Comparison of ENCODE assay signal across 7 cellular contexts in the genomic region with DNA sequence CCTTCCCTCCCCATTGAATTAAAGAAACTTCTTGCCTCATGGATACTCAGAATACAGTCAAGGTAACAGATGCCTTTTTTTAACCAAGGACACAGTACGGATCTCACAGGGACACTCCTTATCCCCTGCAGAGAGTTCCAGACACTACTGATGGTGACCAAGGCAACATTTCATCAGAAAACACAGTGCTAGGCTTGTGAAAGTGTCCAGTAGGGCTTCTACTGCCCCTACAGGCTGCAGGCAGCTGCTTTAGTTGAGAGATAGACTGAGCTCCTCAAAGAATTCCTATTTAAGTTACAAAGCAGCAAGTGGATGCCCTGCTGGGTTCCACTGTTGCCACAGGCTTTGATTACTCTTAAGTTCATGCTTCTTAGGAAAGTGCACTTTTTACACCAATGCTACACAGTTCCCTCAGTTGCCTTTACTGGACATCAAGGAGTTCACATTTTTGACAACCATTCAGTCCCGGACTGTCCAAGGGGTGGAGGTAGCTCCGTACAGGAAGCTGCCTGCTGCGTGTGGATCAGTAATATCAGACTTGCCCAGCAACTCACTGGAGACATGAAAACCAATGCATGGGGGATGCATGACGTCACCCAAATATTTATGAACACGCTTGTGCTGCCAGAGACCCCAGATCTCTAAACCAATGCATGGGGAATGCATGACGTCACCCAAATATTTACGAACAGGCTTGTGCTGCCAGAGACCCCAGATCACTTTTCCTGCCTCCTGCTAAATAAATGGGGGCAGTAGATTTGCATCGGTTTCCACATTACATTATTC.
A peak's percentile ranks its signal among the peaks of the same experiment; 100 is the strongest.
DNase-seq lines count a peak whose midpoint lies in the region; ATAC-seq, FAIRE-seq and TF ChIP-seq lines count a peak whose summit lies in the region.
"Not testable (repeated sequence)": the region's sequence is repeated elsewhere in the genome, so short reads cannot be mapped to it uniquely, and the experiment has no call there.

No MANE protein-coding gene starts in this region.

- H3K36me3 ChIP-seq in MG63; mesendoderm (ENCODE audit: control insufficient read depth, insufficient read depth, low read length); aorta (ENCODE audit: control insufficient read depth in 1 of 2, insufficient read depth in 2 of 2, low read length in 1 of 2): not testable (repeated sequence)
- peaks cover 14% of the 10 kb centered on the region; the same call in 1 of the 3 replicates for H3K36me3 ChIP-seq in K562 (ENCODE audit: control insufficient read depth, insufficient read depth, low read length)

- WGBS in K562 (ENCODE audit: insufficient coverage, low coverage, missing lambda C conversion rate) = 30% methylated on average over 8 of the region's 9 CpGs
- WGBS in mesendoderm (ENCODE audit: extremely low coverage, insufficient coverage, low lambda C conversion rate) = no CpG with 5 or more reads among the region's 9 CpGs
- 58 to 63% methylated on average over 9 of the region's 9 CpGs for WGBS in aorta, 2 donors

- H2AK5ac ChIP-seq in mesendoderm (ENCODE audit: low read length) = not testable (repeated sequence)

- intact Hi-C loops in K562 (cut with micrococcal nuclease) = not testable (repeated sequence)
- intact Hi-C loops in aorta (cut with DNase I) = loop anchor here in 1 of 2 donors (10.0 kb wide), 1 partner anchor 755 kb away; no protein-coding TSS in a partner anchor

- in situ Hi-C loops in K562 (cut with MboI) = loop anchor here (5.0 to 25.0 kb wide), 6 partner anchors 558 to 1942 kb away; no protein-coding TSS in a partner anchor

- not testable (repeated sequence) for FAIRE-seq in K562 (lab: Jason Lieb, UNC)

- not testable (repeated sequence) for H3K27ac ChIP-seq in 22Rv1; K562 (ENCODE audit: extremely low read depth, low read depth, low read length); mesendoderm (ENCODE audit: low read depth, low read length); aorta (ENCODE audit: low read depth in 1 of 2, low read length in 2 of 2)

- not testable (repeated sequence) for H2BK15ac ChIP-seq in mesendoderm (replicated peaks; ENCODE audit: low read depth)

- not testable (repeated sequence) for H3K36me3 Mint-ChIP-seq in stimulated activated memory B cell treated with anti-CD40 and anti-IgM and Interleukin-4, amounts not matched to agents 10 μg/mL and 1 μg/mL and 100 μg/mL, for 72 hours

- BruUV-seq in K562 (replicated peaks; lab: Mats Ljungman, UMichigan) = not testable (repeated sequence)

- not testable (repeated sequence) for H3K9me3 Mint-ChIP-seq in stimulated activated memory B cell treated with anti-CD40 and anti-IgM and Interleukin-4, amounts not matched to agents 10 μg/mL and 1 μg/mL and 100 μg/mL, for 72 hours

- not testable (repeated sequence) for H2AFZ ChIP-seq in K562 (ENCODE audit: low read depth, low read length)

- DNase-seq in ELF-1 (ENCODE audit: low read depth, low spot score) (peak; percentile 11), MG63 (peak; percentile 61)
- not testable (repeated sequence) for DNase-seq in K562 (ENCODE audit: extremely low read depth in 1 of 4, low spot score in 3 of 4); mesendoderm; aorta

- H3K79me2 ChIP-seq in K562 (ENCODE audit: control insufficient read depth, insufficient read depth, low read length); mesendoderm (ENCODE audit: control insufficient read depth, insufficient read depth, low read length): not testable (repeated sequence)

- H3K9me3 ChIP-seq in MG63; K562 (replicated peaks; ENCODE audit: control insufficient read depth, insufficient read depth, low read depth, low read length); aorta (ENCODE audit: control insufficient read depth, low read length): not testable (repeated sequence)

- H3K4me2 ChIP-seq in K562 (ENCODE audit: insufficient read depth, low read length); mesendoderm (ENCODE audit: low read length): not testable (repeated sequence)

- H2BK120ac ChIP-seq in mesendoderm (ENCODE audit: low read depth, low read length) = not testable (repeated sequence)

- peak; percentile 62 for ATAC-seq in K562
- ATAC-seq in stimulated activated memory B cell treated with anti-CD40 and anti-IgM and Interleukin-4, amounts not matched to agents 10 μg/mL and 1 μg/mL and 100 μg/mL, for 72 hours = peak; percentile 36
- peak; percentile 64 for ATAC-seq in aorta (ENCODE audit: low FRiP score)

- TF ChIP-seq EP300 in K562 (IDR thresholded peaks at IDR 0.05; ENCODE audit: low read length) = not testable (repeated sequence)

- not testable (repeated sequence) for H4K8ac ChIP-seq in mesendoderm (ENCODE audit: low read depth, low read length)

- H3K4me1 ChIP-seq in K562 (replicated peaks in 1 of 2; ENCODE audit: control insufficient read depth in 2 of 2, insufficient read depth in 2 of 2, low read length in 2 of 2); mesendoderm (ENCODE audit: control insufficient read depth, low read depth, low read length); aorta (ENCODE audit: control insufficient read depth in 1 of 2, insufficient read depth in 2 of 2, low read length in 2 of 2): not testable (repeated sequence)

- not testable (repeated sequence) for H3K27me3 ChIP-seq in MG63; K562 (ENCODE audit: control insufficient read depth in 2 of 2, insufficient read depth in 2 of 2, low read length in 2 of 2); mesendoderm (ENCODE audit: insufficient read depth, low read length, poor library complexity); aorta (ENCODE audit: control insufficient read depth in 1 of 2, insufficient read depth in 2 of 2, low read length in 1 of 2)

- not testable (repeated sequence) for H3K4me1 Mint-ChIP-seq in stimulated activated memory B cell treated with anti-CD40 and anti-IgM and Interleukin-4, amounts not matched to agents 10 μg/mL and 1 μg/mL and 100 μg/mL, for 72 hours

- H2BK5ac ChIP-seq in mesendoderm (ENCODE audit: low read length) = not testable (repeated sequence)

- H3K4me3 ChIP-seq in MG63; K562; aorta (ENCODE audit: low read length in 2 of 2): not testable (repeated sequence)
- H3K4me3 ChIP-seq in mesendoderm (ENCODE audit: low read length) = peak overlapping the region; percentile 22

- not testable (repeated sequence) for H3K79me1 ChIP-seq in mesendoderm (ENCODE audit: low read length)

- not testable (repeated sequence) for H3K27ac Mint-ChIP-seq in stimulated activated memory B cell treated with anti-CD40 and anti-IgM and Interleukin-4, amounts not matched to agents 10 μg/mL and 1 μg/mL and 100 μg/mL, for 72 hours

- not testable (repeated sequence) for H4K20me1 ChIP-seq in K562 (replicated peaks; ENCODE audit: control insufficient read depth, insufficient read depth, low read length)

- TF ChIP-seq CTCF in 22Rv1 (IDR thresholded peaks at IDR 0.05) = 0 out of 2 replicates have a peak, but pooled peaks have one; percentile 6
- TF ChIP-seq CTCF in K562 (IDR thresholded peaks at IDR 0.05 in 2 of 3, conservative IDR thresholded peaks at IDR 0.05 in 1 of 3; ENCODE audit: insufficient read depth in 2 of 3, low read depth in 1 of 3, low read length in 3 of 3) = not testable (repeated sequence)

- not testable (repeated sequence) for H3K27me3 Mint-ChIP-seq in stimulated activated memory B cell treated with anti-CD40 and anti-IgM and Interleukin-4, amounts not matched to agents 10 μg/mL and 1 μg/mL and 100 μg/mL, for 72 hours

- TF ChIP-seq POLR2A in K562 (conservative IDR thresholded peaks at IDR 0.05) = not testable (repeated sequence)

- not testable (repeated sequence) for TF ChIP-seq RAD21 in K562 (CRISPR knock-in tag; conservative IDR thresholded peaks at IDR 0.05 in 1 of 2, IDR thresholded peaks at IDR 0.05 in 1 of 2)

- H3K56ac ChIP-seq in mesendoderm (ENCODE audit: low read length) = not testable (repeated sequence)

- H3K23ac ChIP-seq in mesendoderm (ENCODE audit: low read length) = not testable (repeated sequence)

- H3K9ac ChIP-seq in K562 (ENCODE audit: insufficient read depth in 1 of 2, low read depth in 2 of 2, low read length in 2 of 2); mesendoderm (ENCODE audit: low read length): not testable (repeated sequence)

- H4K5ac ChIP-seq in mesendoderm (ENCODE audit: low read length) = not testable (repeated sequence)

- H3K4me3 Mint-ChIP-seq in stimulated activated memory B cell treated with anti-CD40 and anti-IgM and Interleukin-4, amounts not matched to agents 10 μg/mL and 1 μg/mL and 100 μg/mL, for 72 hours = not testable (repeated sequence)

- not testable (repeated sequence) for H3K9me1 ChIP-seq in K562 (ENCODE audit: control insufficient read depth, insufficient read depth, low read length)

- CTCF ChIA-PET in K562 (lab: Yijun Ruan, JAX; ENCODE audit: low intra/inter-chr PET ratio) = not testable (repeated sequence)

- H3K18ac ChIP-seq in mesendoderm (ENCODE audit: low read length) = not testable (repeated sequence)

- POLR2A ChIA-PET in K562 (lab: Yijun Ruan, JAX) = not testable (repeated sequence)

- not testable (repeated sequence) for H3K4ac ChIP-seq in mesendoderm (ENCODE audit: low read depth, low read length)
